ENCODE assay signal across 20 cellular contexts in genomic region chr5:135348920-135349319, GRCh38.
"Had no signal": no experiment of that assay in that cellular context is flagged by ENCODE, and none has a peak within 500 bp of the region (broad histone marks: within the 10 kb centered on the region; RNA-seq: fewer than 3 reads in every experiment).

No MANE protein-coding gene starts in this region.

- H3K4me1 Mint-ChIP-seq: mesothelial cell of epicardium had no signal

- DNase-seq: activated CD4-positive, alpha-beta T cell treated with anti-CD3 and anti-CD28 coated beads for 1 hour; activated CD8-positive, alpha-beta memory T cell treated with anti-CD3 and anti-CD28 coated beads for 24 hours; activated CD8-positive, alpha-beta memory T cell treated with anti-CD3 and anti-CD28 coated beads, Interleukin-2, amount 50 U/mL, for 48 hours; activated effector memory CD4-positive, alpha-beta T cell treated with anti-CD3 and anti-CD28 coated beads, Interleukin-2, amount 50 U/mL, for 16 hours; activated T-cell treated with anti-CD3 and anti-CD28 coated beads, Interleukin-2, amount 50 U/mL, for 48 hours; cerebellar nuclear complex; cortex of kidney; effector CD4-positive, alpha-beta T cell; heart right ventricle; immature natural killer cell; lower lobe of right lung; retina; stimulated activated CD4-positive, alpha-beta T cell treated with anti-CD3 and anti-CD28 coated beads, Interleukin-4, amount 100 ng/mL, for 1 hour; T-helper 17 cell; upper lobe of left lung; WERI-Rb-1 had no signal

- ATAC-seq: activated naive CD4-positive, alpha-beta T cell treated with anti-CD3 and anti-CD28 coated beads, Interleukin-2, amount 50 U/mL, for 72 hours; heart right ventricle; lower lobe of right lung; natural killer cell treated with Interleukin-12 subunit alpha and Interleukin-12 subunit beta and Interleukin-15 and Interleukin-18, amount 100 ng/mL, for 72 hours; T-helper 17 cell had no signal

- H3K4me3 ChIP-seq: heart right ventricle, lower lobe of right lung, thoracic aorta, upper lobe of left lung had no signal

- H3K27ac Mint-ChIP-seq: natural killer cell treated with Interleukin-12 subunit alpha and Interleukin-12 subunit beta and Interleukin-15 and Interleukin-18, amount 100 ng/mL, for 72 hours had no signal

- H3K4me3 Mint-ChIP-seq: immature natural killer cell; mesothelial cell of epicardium; natural killer cell treated with Interleukin-12 subunit alpha and Interleukin-12 subunit beta and Interleukin-15 and Interleukin-18, amount 100 ng/mL, for 72 hours; T-helper 17 cell had no signal

- H3K27me3 ChIP-seq: heart right ventricle, upper lobe of left lung had no signal

- H3K27me3 Mint-ChIP-seq: natural killer cell treated with Interleukin-12 subunit alpha and Interleukin-12 subunit beta and Interleukin-15 and Interleukin-18, amount 100 ng/mL, for 72 hours; T-helper 17 cell had no signal

- H3K36me3 Mint-ChIP-seq: activated naive CD4-positive, alpha-beta T cell treated with anti-CD3 and anti-CD28 coated beads, Interleukin-2, amount 50 U/mL, for 72 hours had no signal

- H3K9me3 ChIP-seq: heart right ventricle, lower lobe of right lung, thoracic aorta, upper lobe of left lung had no signal

- H3K9me3 Mint-ChIP-seq: activated naive CD4-positive, alpha-beta T cell treated with anti-CD3 and anti-CD28 coated beads, Interleukin-2, amount 50 U/mL, for 72 hours; immature natural killer cell; mesothelial cell of epicardium; natural killer cell treated with Interleukin-12 subunit alpha and Interleukin-12 subunit beta and Interleukin-15 and Interleukin-18, amount 100 ng/mL, for 72 hours had no signal

- H3K27ac ChIP-seq: heart right ventricle, lower lobe of right lung, thoracic aorta, upper lobe of left lung, WERI-Rb-1 had no signal
